8 cellular contexts compared by ENCODE assay signal in the genomic region with DNA sequence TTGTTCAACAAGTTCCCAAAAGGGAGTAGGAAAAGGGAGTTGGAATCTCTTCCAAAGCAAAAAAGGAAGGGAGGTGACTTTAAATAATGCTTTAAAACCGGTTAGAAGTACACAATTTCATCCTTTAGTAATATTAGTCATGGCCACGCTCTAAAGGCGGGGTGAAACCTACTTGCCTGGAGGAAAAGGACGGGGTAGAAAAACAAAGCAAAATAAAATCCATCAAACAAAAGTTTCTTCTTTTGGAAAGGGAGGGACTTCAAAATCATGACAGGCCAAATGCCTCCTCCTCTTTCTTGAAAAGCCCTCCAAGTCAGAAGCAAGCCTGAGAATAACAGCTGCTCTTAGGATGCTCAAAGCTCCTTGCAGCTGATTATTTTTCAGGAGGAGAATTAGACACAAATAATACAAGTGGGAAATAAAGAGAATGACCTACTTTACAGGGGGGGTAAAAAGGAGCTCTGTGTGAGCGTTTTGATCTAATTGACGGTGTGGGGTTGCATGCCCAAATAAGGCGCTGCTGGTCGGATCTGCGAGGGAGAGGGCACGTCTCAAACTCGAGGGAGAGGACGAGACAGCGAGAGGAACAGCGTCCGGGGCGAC. TPM values are rescaled to one million over a fixed set of nuclear protein-coding genes. Genes with fewer than 3 reads are reported as not detected.
DNase-seq lines count a peak whose midpoint lies in the region; ATAC-seq, FAIRE-seq and TF ChIP-seq lines count a peak whose summit lies in the region.

No MANE protein-coding gene starts in this region.

- H3K4me1 ChIP-seq in HUES48 (ENCODE audit: control insufficient read depth, insufficient read depth, low read length) (peaks cover 16% of the 10 kb centered on the region), GM12878 (ENCODE audit: control insufficient read depth, insufficient read depth, low read length) (no peaks in the 10 kb centered on the region), iPS-18a (ENCODE audit: control insufficient read depth, low read depth, low read length) (peaks cover 19% of the 10 kb centered on the region), spleen (peaks cover 4 to 39% (median 24%) of the 10 kb centered on the region in 6 donors)

- SMC1A ChIA-PET in GM12878 (lab: Charles Lee; ENCODE audit: uncharacterized antibody, unreplicated experiment): no interaction called here

- FAIRE-seq in GM12878 (lab: Jason Lieb, UNC): no peak

- H2AFZ ChIP-seq in GM12878 (ENCODE audit: control insufficient read depth, low read depth, low read length): no peak overlapping the region

- H3K9ac ChIP-seq in HUES48 (ENCODE audit: low read depth, low read length) (peak overlapping the region; percentile 26; the same call in 1 of the 2 replicates), GM12878 (ENCODE audit: control insufficient read depth, insufficient read depth, low read length) (no peak overlapping the region), iPS-18a (ENCODE audit: low read length) (no peak overlapping the region)

- TF ChIP-seq CTCF in GM12878 (IDR thresholded peaks at IDR 0.05 in 2 of 3, conservative IDR thresholded peaks at IDR 0.05 in 1 of 3; ENCODE audit: control insufficient read depth in 2 of 3, extremely low read depth in 1 of 3, insufficient read depth in 1 of 3, low read depth in 3 of 3, low read length in 3 of 3) (no peak), spleen (IDR thresholded peaks at IDR 0.05 in 8 of 11, conservative IDR thresholded peaks at IDR 0.05 in 3 of 11) (no peak)

- ATAC-seq in GM12878 (no peak), HG03439 (IDR thresholded peaks at IDR 0.05; ENCODE audit: unreplicated experiment) (no peak)

- H3K27ac ChIP-seq in HUES48 (ENCODE audit: low read depth, low read length) (no peak overlapping the region), GM12878 (ENCODE audit: control insufficient read depth, insufficient read depth) (no peak overlapping the region), iPS-18a (ENCODE audit: low read length) (no peak overlapping the region), spleen (peak overlapping the region in 7 of 8 donors; percentile 41 to 82 (median 79))

- DNase-seq in GM12878 (ENCODE audit: low read depth, low spot score): no peak
- DNase-seq in spleen: no peak
- no peak for DNase-seq in NCI-H748 treated with DMSO at 0.1 percent for 48 hours (lab: John Stamatoyannopoulos, UW)
- no peak for DNase-seq in DMS53 treated with DMSO at 0.1 percent for 48 hours (lab: John Stamatoyannopoulos, UW; ENCODE audit: unreplicated experiment)
- DNase-seq in ecto neural progenitor cell (ENCODE audit: low spot score): no peak

- POLR2A ChIA-PET in GM12878 (lab: Charles Lee): no interaction called here

- WGBS in GM12878 (ENCODE audit: insufficient coverage, insufficient replicate concordance, low lambda C conversion rate, missing lambda C conversion rate): 41% methylated on average over 14 of the region's 16 CpGs
- 32 to 40% (median 33%) methylated on average over 16 of the region's 16 CpGs for WGBS in spleen, 5 donors

- RAD21 ChIA-PET in GM12878 (lab: Charles Lee; ENCODE audit: unreplicated experiment): no interaction called here

- CTCF ChIA-PET in GM12878 (lab: Yijun Ruan, JAX): no interaction called here

- no peak for TF ChIP-seq RAD21 in GM12878 (IDR thresholded peaks at IDR 0.05; ENCODE audit: insufficient read depth, low read depth, low read length)

- intact Hi-C loops in GM12878 (cut with micrococcal nuclease; ENCODE audit: unreplicated experiment) (no loop called here), spleen (cut with DNase I; ENCODE audit: low total_unique reads) (no loop called here)

- no peak overlapping the region for H3K4me2 ChIP-seq in GM12878 (ENCODE audit: control insufficient read depth, insufficient read depth)

- no peaks in the 10 kb centered on the region for H3K79me2 ChIP-seq in GM12878 (ENCODE audit: control insufficient read depth, insufficient read depth, low read length)

- no peak for TF ChIP-seq POLR2A in GM12878 (IDR thresholded peaks at IDR 0.05; ENCODE audit: low read depth, low read length)
- TF ChIP-seq POLR2A in spleen (IDR thresholded peaks at IDR 0.05): no peak

- H3K36me3 ChIP-seq in HUES48 (ENCODE audit: control insufficient read depth, insufficient read depth, low read length): no peaks in the 10 kb centered on the region
- no peaks in the 10 kb centered on the region for H3K36me3 ChIP-seq in GM12878 (ENCODE audit: control insufficient read depth in 2 of 2, insufficient read depth in 2 of 2, low read length in 1 of 2)
- H3K36me3 ChIP-seq in iPS-18a (ENCODE audit: control insufficient read depth, low read depth, low read length): no peaks in the 10 kb centered on the region
- H3K36me3 ChIP-seq in spleen: no peaks in the 10 kb centered on the region

- TF ChIP-seq EP300 in GM12878 (IDR thresholded peaks at IDR 0.05; ENCODE audit: borderline replicate concordance in 1 of 2, control insufficient read depth in 1 of 2, low read depth in 2 of 2, low read length in 2 of 2): no peak

- H4K20me1 ChIP-seq in GM12878 (ENCODE audit: control insufficient read depth, insufficient read depth): no peaks in the 10 kb centered on the region

- peaks cover 57% of the 10 kb centered on the region for H3K27me3 ChIP-seq in HUES48 (ENCODE audit: control insufficient read depth, insufficient read depth, low read length)
- H3K27me3 ChIP-seq in GM12878 (replicated peaks in 1 of 2; ENCODE audit: control insufficient read depth in 2 of 2, insufficient read depth in 2 of 2, low read length in 1 of 2): peaks cover 4 to 7% of the 10 kb centered on the region in 2 experiments; a peak in 3 of 4 replicates
- H3K27me3 ChIP-seq in iPS-18a (ENCODE audit: control insufficient read depth, insufficient read depth, low read length): peaks cover 62% of the 10 kb centered on the region
- H3K27me3 ChIP-seq in spleen (replicated peaks in 1 of 7): peaks cover 0 to 62% (median 23%) of the 10 kb centered on the region in 7 donors

- H3K9me3 ChIP-seq in HUES48 (ENCODE audit: control insufficient read depth, insufficient read depth, low read length) (no peaks in the 10 kb centered on the region), GM12878 (replicated peaks; ENCODE audit: control insufficient read depth, insufficient read depth, low read length) (no peaks in the 10 kb centered on the region), iPS-18a (ENCODE audit: control insufficient read depth, low read depth, low read length) (no peaks in the 10 kb centered on the region), spleen (no peaks in the 10 kb centered on the region)

- in situ Hi-C loops in GM12878 (cut with MboI): no loop called here

- no TSS peak for BruUV-seq in GM12878 (replicated peaks; lab: Mats Ljungman, UMichigan)

- H3K4me3 ChIP-seq in HUES48 (ENCODE audit: low read depth, low read length) (peak overlapping the region; percentile 65), GM12878 (no peak overlapping the region), iPS-18a (ENCODE audit: low read length) (peak overlapping the region; percentile 54), spleen (peak overlapping the region in 6 of 8 donors; percentile 38 to 72 (median 48))

TF ChIP-seq in GM12878, 131 proteins besides CTCF, POLR2A, EP300 and RAD21 (continues in another document):
- TF ChIP-seq LARP7 (IDR thresholded peaks at IDR 0.05) (no peak), ZNF24 (IDR thresholded peaks at IDR 0.05) (no peak), SRF (IDR thresholded peaks at IDR 0.05; ENCODE audit: low read depth in 2 of 2, low read length in 2 of 2) (peak; percentile 41 to 68; a peak in 3 of 4 replicates)
- TF ChIP-seq, protein P1, sequence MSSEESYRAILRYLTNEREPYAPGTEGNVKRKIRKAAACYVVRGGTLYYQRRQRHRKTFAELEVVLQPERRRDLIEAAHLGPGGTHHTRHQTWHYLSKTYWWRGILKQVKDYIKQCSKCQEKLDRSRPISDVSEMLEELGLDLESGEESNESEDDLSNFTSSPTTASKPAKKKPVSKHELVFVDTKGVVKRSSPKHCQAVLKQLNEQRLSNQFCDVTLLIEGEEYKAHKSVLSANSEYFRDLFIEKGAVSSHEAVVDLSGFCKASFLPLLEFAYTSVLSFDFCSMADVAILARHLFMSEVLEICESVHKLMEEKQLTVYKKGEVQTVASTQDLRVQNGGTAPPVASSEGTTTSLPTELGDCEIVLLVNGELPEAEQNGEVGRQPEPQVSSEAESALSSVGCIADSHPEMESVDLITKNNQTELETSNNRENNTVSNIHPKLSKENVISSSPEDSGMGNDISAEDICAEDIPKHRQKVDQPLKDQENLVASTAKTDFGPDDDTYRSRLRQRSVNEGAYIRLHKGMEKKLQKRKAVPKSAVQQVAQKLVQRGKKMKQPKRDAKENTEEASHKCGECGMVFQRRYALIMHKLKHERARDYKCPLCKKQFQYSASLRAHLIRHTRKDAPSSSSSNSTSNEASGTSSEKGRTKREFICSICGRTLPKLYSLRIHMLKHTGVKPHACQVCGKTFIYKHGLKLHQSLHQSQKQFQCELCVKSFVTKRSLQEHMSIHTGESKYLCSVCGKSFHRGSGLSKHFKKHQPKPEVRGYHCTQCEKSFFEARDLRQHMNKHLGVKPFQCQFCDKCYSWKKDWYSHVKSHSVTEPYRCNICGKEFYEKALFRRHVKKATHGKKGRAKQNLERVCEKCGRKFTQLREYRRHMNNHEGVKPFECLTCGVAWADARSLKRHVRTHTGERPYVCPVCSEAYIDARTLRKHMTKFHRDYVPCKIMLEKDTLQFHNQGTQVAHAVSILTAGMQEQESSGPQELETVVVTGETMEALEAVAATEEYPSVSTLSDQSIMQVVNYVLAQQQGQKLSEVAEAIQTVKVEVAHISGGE (CRISPR knock-in tag; IDR thresholded peaks at IDR 0.05): no peak

RNA-seq across cellular contexts. Expression of gene NPAS2, which starts 1.8 kb away (rescaled TPM):
- not detected in 2 replicates for total RNA-seq in GM12878 (2013; cell fraction: nucleolus; rRNA removed)
- total RNA-seq in GM12878 (2014; rRNA removed): not detected in 2 replicates
- not detected in 2 replicates for total RNA-seq in GM12878 (2014; rRNA removed; fragmentation: Illumina TruSeq; extraction: Trizol)
- 0.08 and 0.13 TPM in 2 replicates for total RNA-seq in GM12878 (2021)
- not detected for polyA plus RNA-seq in GM12878 (2011; ENCODE audit: low read depth)
- not detected in 2 replicates for polyA plus RNA-seq in GM12878 (2011; rRNA removed)
- not detected in 2 replicates for polyA plus RNA-seq in GM12878 (2011; cell fraction: cytosol; rRNA removed)
- polyA plus RNA-seq in GM12878 (2011; cell fraction: nucleus; rRNA removed): 0.20 TPM in 1 of 2 replicates, not detected in the other
- polyA plus RNA-seq in GM12878 (2012): 0.01 TPM in 1 of 2 replicates, not detected in the other
- not detected in 2 replicates for polyA plus RNA-seq in GM12878 (2014; fragmentation: Illumina TruSeq; extraction: Trizol)
- polyA plus RNA-seq in GM12878 (2014; fragmentation: Nextera tagmentation; extraction: Ambion mirVana): not detected
- not detected in 2 replicates for polyA plus RNA-seq in GM12878 (2014; rRNA removed)
- not detected for polyA plus RNA-seq in GM12878 (2016; fragmentation: Nextera tagmentation; extraction: Ambion mirVana)
- polyA minus RNA-seq in GM12878 (2011; rRNA and poly(A)+ RNA removed): not detected in 2 replicates
- polyA minus RNA-seq in GM12878 (2011; cell fraction: cytosol; rRNA and poly(A)+ RNA removed): not detected in 2 replicates
- polyA minus RNA-seq in GM12878 (2011; cell fraction: nucleus; rRNA and poly(A)+ RNA removed): not detected in 2 replicates
- 10 to 100 TPM in 4 of 7 donors, 1 to 10 TPM in 3; 7.5 to 24.1 (median 10.6) TPM for total RNA-seq in spleen
- polyA plus RNA-seq in spleen: 1 to 10 TPM; 2.4 to 3.7 (median 2.8) TPM

Comparison
In these comparisons a context has a peak if more than half of its experiments do, and no peak if none do; other contexts are left out.
1. H3K27ac ChIP-seq: peak in spleen (7 of 8); none in HUES48 (single experiment), GM12878 (single experiment) and iPS-18a (single experiment).
2. RNA of gene NPAS2, which starts 1.8 kb away (total RNA-seq): 7.5 to 24.1 TPM in spleen; 0.08 to 0.13 TPM in GM12878; every median in the first group is over 4 times any median in the second.